In the genomic region with DNA sequence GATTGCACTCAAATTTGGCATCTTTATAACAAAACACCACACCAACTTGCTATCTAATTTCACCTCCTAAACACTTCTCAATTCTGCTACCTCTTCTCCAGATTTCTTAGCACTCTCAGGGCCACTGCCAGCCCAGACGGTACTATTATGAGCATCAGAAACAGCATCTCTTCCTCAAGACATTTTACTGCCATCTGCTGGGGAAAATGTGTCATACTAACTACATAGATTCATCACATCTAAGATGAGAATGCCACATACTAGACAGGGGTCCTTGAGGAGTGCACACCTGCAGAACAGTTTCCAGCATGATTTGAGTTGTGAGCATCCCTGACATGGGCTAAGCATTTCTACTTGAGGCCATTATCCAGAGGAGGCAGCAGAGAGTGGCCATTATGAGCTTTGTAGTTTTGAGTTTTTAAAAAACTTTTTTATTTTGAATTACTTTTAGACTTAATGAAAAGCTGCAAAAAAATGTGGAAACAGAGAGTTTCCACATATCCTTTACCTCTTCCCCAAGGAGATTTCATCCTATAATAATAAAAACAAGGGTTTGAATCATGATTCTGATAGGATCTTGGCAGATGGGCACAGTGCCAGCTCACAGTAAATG, we compare ENCODE assay signal across 9 cellular contexts. TPM values are rescaled to one million over a fixed set of nuclear protein-coding genes. Genes with fewer than 3 reads are reported as not detected.
DNase-seq lines count a peak whose midpoint lies in the region; ATAC-seq, FAIRE-seq and TF ChIP-seq lines count a peak whose summit lies in the region.
"Had no signal": no experiment of that assay in that cellular context is flagged by ENCODE, and none has a peak within 500 bp of the region (broad histone marks: within the 10 kb centered on the region; RNA-seq: fewer than 3 reads in every experiment).

No MANE protein-coding gene starts in this region.

- ATAC-seq in HG03159 (IDR thresholded peaks at IDR 0.05; ENCODE audit: unreplicated experiment): peak; percentile 90
- peak; percentile 81 for ATAC-seq in WTC11
- ATAC-seq in pancreas: peak; percentile 43 to 82 (median 76)

- H3K36me3 Mint-ChIP-seq in WTC11: no peaks in the 10 kb centered on the region
- no peaks in the 10 kb centered on the region for H3K36me3 Mint-ChIP-seq in activated T-helper 1 cell treated with anti-CD3 and anti-CD28 coated beads, Interleukin-12 subunit alpha, Interleukin-12 subunit beta, Interleukin-2, Interleukin-4 antibody, amounts not matched to agents 30 ng/mL and 10 ng/mL and 1 ng/mL, durations not matched to agents 14 hours and 24 hours and 36 hours (ENCODE audit: low read depth)

- no peaks in the 10 kb centered on the region for H3K36me3 ChIP-seq in pancreas

- TF ChIP-seq CTCF in WTC11 (IDR thresholded peaks at IDR 0.05) (peak; percentile 29; the same call in 1 of the 2 replicates), pancreas (IDR thresholded peaks at IDR 0.05) (peak in 2 of 4 donors; percentile 20 to 42)

- peaks cover 27% of the 10 kb centered on the region for H3K4me1 Mint-ChIP-seq in WTC11
- no peaks in the 10 kb centered on the region for H3K4me1 Mint-ChIP-seq in activated T-helper 1 cell treated with anti-CD3 and anti-CD28 coated beads, Interleukin-12 subunit alpha, Interleukin-12 subunit beta, Interleukin-2, Interleukin-4 antibody, amounts not matched to agents 30 ng/mL and 10 ng/mL and 1 ng/mL, durations not matched to agents 14 hours and 24 hours and 36 hours (ENCODE audit: low read depth)

- FAIRE-seq in GM19239 (lab: Jason Lieb, UNC) (peak; percentile 80), pancreas (lab: Jason Lieb, UNC) (no peak)

- H3K9me3 ChIP-seq in pancreas: no peaks in the 10 kb centered on the region

- H3K27ac ChIP-seq in pancreas: no peak overlapping the region

- no peaks in the 10 kb centered on the region for H3K27me3 ChIP-seq in pancreas

- H3K4me1 ChIP-seq in pancreas: peaks cover 0 to 4% (median 0%) of the 10 kb centered on the region in 3 donors

- H3K9me3 Mint-ChIP-seq in WTC11: no peaks in the 10 kb centered on the region
- H3K9me3 Mint-ChIP-seq in activated T-helper 1 cell treated with anti-CD3 and anti-CD28 coated beads, Interleukin-12 subunit alpha, Interleukin-12 subunit beta, Interleukin-2, Interleukin-4 antibody, amounts not matched to agents 30 ng/mL and 10 ng/mL and 1 ng/mL, durations not matched to agents 14 hours and 24 hours and 36 hours: no peaks in the 10 kb centered on the region
- H3K9me3 Mint-ChIP-seq: stimulated activated naive CD8-positive, alpha-beta T cell treated with anti-CD3 and anti-CD28 coated beads, Interleukin-15, Interleukin-2, amounts not matched to agents 100 ng/mL and 50 ng/mL, for 24 hours had no signal

- POLR2A ChIA-PET in WTC11 (lab: Charles Lee): no interaction called here

- peak; percentile 67 for DNase-seq in DMS114 treated with DMSO at 0.1 percent for 48 hours (lab: John Stamatoyannopoulos, UW; ENCODE audit: unreplicated experiment)
- peak; percentile 12 for DNase-seq in GM19239 (ENCODE audit: insufficient read length, low spot score)
- DNase-seq in NCI-H2196 (lab: John Stamatoyannopoulos, UW; ENCODE audit: unreplicated experiment): peak; percentile 69
- DNase-seq in WTC11 (ENCODE audit: low spot score): no peak
- DNase-seq in foreskin melanocyte: peak; percentile 56
- peak in 1 of 6 donors; percentile 10 for DNase-seq in pancreas
- no peak for DNase-seq in activated T-helper 1 cell treated with anti-CD3 and anti-CD28 coated beads, Interleukin-12 subunit alpha, Interleukin-12 subunit beta, Interleukin-2, Interleukin-4 antibody, amounts not matched to agents 30 ng/mL and 10 ng/mL and 1 ng/mL, durations not matched to agents 14 hours and 24 hours and 36 hours (ENCODE audit: low spot score)

- no peak overlapping the region for H3K4me3 ChIP-seq in pancreas

- no peak overlapping the region for H3K4me3 Mint-ChIP-seq in WTC11
- no peak overlapping the region for H3K4me3 Mint-ChIP-seq in activated T-helper 1 cell treated with anti-CD3 and anti-CD28 coated beads, Interleukin-12 subunit alpha, Interleukin-12 subunit beta, Interleukin-2, Interleukin-4 antibody, amounts not matched to agents 30 ng/mL and 10 ng/mL and 1 ng/mL, durations not matched to agents 14 hours and 24 hours and 36 hours
- H3K4me3 Mint-ChIP-seq: stimulated activated naive CD8-positive, alpha-beta T cell treated with anti-CD3 and anti-CD28 coated beads, Interleukin-15, Interleukin-2, amounts not matched to agents 100 ng/mL and 50 ng/mL, for 24 hours had no signal

- 0 to 10% methylated on average over 1 of the region's 1 CpG for WGBS in pancreas, 2 donors

- no peak overlapping the region for H3K27ac Mint-ChIP-seq in WTC11
- no peak overlapping the region for H3K27ac Mint-ChIP-seq in activated T-helper 1 cell treated with anti-CD3 and anti-CD28 coated beads, Interleukin-12 subunit alpha, Interleukin-12 subunit beta, Interleukin-2, Interleukin-4 antibody, amounts not matched to agents 30 ng/mL and 10 ng/mL and 1 ng/mL, durations not matched to agents 14 hours and 24 hours and 36 hours
- H3K27ac Mint-ChIP-seq: stimulated activated naive CD8-positive, alpha-beta T cell treated with anti-CD3 and anti-CD28 coated beads, Interleukin-15, Interleukin-2, amounts not matched to agents 100 ng/mL and 50 ng/mL, for 24 hours had no signal

- CTCF ChIA-PET in WTC11 (lab: Charles Lee): interaction anchor here (0.8 to 2.4 kb wide), 7 partner anchors 110 to 549 kb away, joined by 3 to 13 read pairs (median 4); partner anchors contain the start of gene HELB

- no peaks in the 10 kb centered on the region for H3K27me3 Mint-ChIP-seq in WTC11 (ENCODE audit: low read depth)
- peaks cover 14% of the 10 kb centered on the region for H3K27me3 Mint-ChIP-seq in activated T-helper 1 cell treated with anti-CD3 and anti-CD28 coated beads, Interleukin-12 subunit alpha, Interleukin-12 subunit beta, Interleukin-2, Interleukin-4 antibody, amounts not matched to agents 30 ng/mL and 10 ng/mL and 1 ng/mL, durations not matched to agents 14 hours and 24 hours and 36 hours (ENCODE audit: insufficient read depth)
- H3K27me3 Mint-ChIP-seq: stimulated activated naive CD8-positive, alpha-beta T cell treated with anti-CD3 and anti-CD28 coated beads, Interleukin-15, Interleukin-2, amounts not matched to agents 100 ng/mL and 50 ng/mL, for 24 hours had no signal

- intact Hi-C loops in pancreas (cut with DNase I): no loop called here
- intact Hi-C loops in activated T-helper 1 cell treated with anti-CD3 and anti-CD28 coated beads, Interleukin-12 subunit alpha, Interleukin-12 subunit beta, Interleukin-2, Interleukin-4 antibody, amounts not matched to agents 30 ng/mL and 10 ng/mL and 1 ng/mL, durations not matched to agents 14 hours and 24 hours and 36 hours (cut with micrococcal nuclease): loop anchor here (1.0 to 10.0 kb wide), 6 partner anchors 167 to 1803 kb away; no protein-coding TSS in a partner anchor

TF ChIP-seq in WTC11, 78 proteins besides CTCF, POLR2A, EP300 and RAD21 (continues in another document):
- TF ChIP-seq CREM (CRISPR knock-in tag; IDR thresholded peaks at IDR 0.05): no peak
- no peak for TF ChIP-seq SOX15 (CRISPR knock-in tag; IDR thresholded peaks at IDR 0.05)
- no peak for TF ChIP-seq GTF2I (CRISPR knock-in tag; conservative IDR thresholded peaks at IDR 0.05)
- TF ChIP-seq MXD4 (CRISPR knock-in tag; IDR thresholded peaks at IDR 0.05; ENCODE audit: borderline replicate concordance): no peak
- no peak for TF ChIP-seq MLX (CRISPR knock-in tag; IDR thresholded peaks at IDR 0.05)
- TF ChIP-seq, protein P1, sequence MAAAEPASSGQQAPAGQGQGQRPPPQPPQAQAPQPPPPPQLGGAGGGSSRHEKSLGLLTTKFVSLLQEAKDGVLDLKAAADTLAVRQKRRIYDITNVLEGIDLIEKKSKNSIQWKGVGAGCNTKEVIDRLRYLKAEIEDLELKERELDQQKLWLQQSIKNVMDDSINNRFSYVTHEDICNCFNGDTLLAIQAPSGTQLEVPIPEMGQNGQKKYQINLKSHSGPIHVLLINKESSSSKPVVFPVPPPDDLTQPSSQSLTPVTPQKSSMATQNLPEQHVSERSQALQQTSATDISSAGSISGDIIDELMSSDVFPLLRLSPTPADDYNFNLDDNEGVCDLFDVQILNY (CRISPR knock-in tag; IDR thresholded peaks at IDR 0.05): no peak
- TF ChIP-seq, protein P2, sequence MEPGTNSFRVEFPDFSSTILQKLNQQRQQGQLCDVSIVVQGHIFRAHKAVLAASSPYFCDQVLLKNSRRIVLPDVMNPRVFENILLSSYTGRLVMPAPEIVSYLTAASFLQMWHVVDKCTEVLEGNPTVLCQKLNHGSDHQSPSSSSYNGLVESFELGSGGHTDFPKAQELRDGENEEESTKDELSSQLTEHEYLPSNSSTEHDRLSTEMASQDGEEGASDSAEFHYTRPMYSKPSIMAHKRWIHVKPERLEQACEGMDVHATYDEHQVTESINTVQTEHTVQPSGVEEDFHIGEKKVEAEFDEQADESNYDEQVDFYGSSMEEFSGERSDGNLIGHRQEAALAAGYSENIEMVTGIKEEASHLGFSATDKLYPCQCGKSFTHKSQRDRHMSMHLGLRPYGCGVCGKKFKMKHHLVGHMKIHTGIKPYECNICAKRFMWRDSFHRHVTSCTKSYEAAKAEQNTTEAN (CRISPR knock-in tag; IDR thresholded peaks at IDR 0.05): no peak
- TF ChIP-seq MYBL2 (CRISPR knock-in tag; IDR thresholded peaks at IDR 0.05): no peak
- no peak for TF ChIP-seq SMAD3 (CRISPR knock-in tag; IDR thresholded peaks at IDR 0.05; ENCODE audit: borderline replicate concordance)

RNA-seq across cellular contexts. Expression of gene GRIP1, which starts 15.1 kb away (rescaled TPM):
- total RNA-seq in WTC11 (2021): 16.7 to 29.0 TPM (median 22.5 TPM) in 3 replicates
- total RNA-seq in pancreas: 1 to 10 TPM; 4.3 to 6.8 (median 5.2) TPM
- under 1 TPM; 0.89 to 0.95 TPM for polyA plus RNA-seq in pancreas
- 0.64 TPM in 1 of 2 replicates, not detected in the other for total RNA-seq in activated T-helper 1 cell treated with anti-CD3 and anti-CD28 coated beads, Interleukin-12 subunit alpha, Interleukin-12 subunit beta, Interleukin-2, Interleukin-4 antibody, amounts not matched to agents 30 ng/mL and 10 ng/mL and 1 ng/mL, durations not matched to agents 14 hours and 24 hours and 36 hours

Comparison
In these comparisons a context has a peak if more than half of its experiments do, and no peak if none do; other contexts are left out.
1. DNase-seq: peak in DMS114 treated with DMSO at 0.1 percent for 48 hours (single experiment), GM19239 (single experiment), NCI-H2196 (single experiment) and foreskin melanocyte (single experiment); none in WTC11 (single experiment) and activated T-helper 1 cell treated with anti-CD3 and anti-CD28 coated beads, Interleukin-12 subunit alpha, Interleukin-12 subunit beta, Interleukin-2, Interleukin-4 antibody, amounts not matched to agents 30 ng/mL and 10 ng/mL and 1 ng/mL, durations not matched to agents 14 hours and 24 hours and 36 hours (single experiment).
2. Peak in every context shown above with its lines, with median percentiles within 50 percentile points of each other: ATAC-seq.